ENCODE assay signal across 28 cellular contexts in genomic region chr21:36743446-36743845, GRCh38. TPM values are rescaled to one million over a fixed set of nuclear protein-coding genes. Genes with fewer than 3 reads are reported as not detected.
"Had no signal": no experiment of that assay in that cellular context is flagged by ENCODE, and none has a peak within 500 bp of the region (broad histone marks: within the 10 kb centered on the region; RNA-seq: fewer than 3 reads in every experiment).

No MANE protein-coding gene starts in this region.

- DNase-seq: activated CD4-positive, alpha-beta memory T cell treated with anti-CD3 and anti-CD28 coated beads for 36 hours; activated CD4-positive, alpha-beta T cell treated with anti-CD3 and anti-CD28 coated beads for 36 hours; activated CD4-positive, alpha-beta T cell treated with anti-CD3 and anti-CD28 coated beads, Interleukin-2, amount 10 ng/mL, durations not matched to agents 24 days and 14 days; activated CD4-positive, CD25-positive, alpha-beta regulatory T cell; activated CD4-positive, CD25-positive, alpha-beta regulatory T cell treated with anti-CD3 and anti-CD28 coated beads, Interleukin-2, amount 50 U/mL, for 72 hours; activated CD8-positive, alpha-beta memory T cell treated with anti-CD3 and anti-CD28 coated beads, Interleukin-2, amount 10 ng/mL, durations not matched to agents 7 days and 5 days; activated CD8-positive, alpha-beta memory T cell treated with anti-CD3 and anti-CD28 coated beads, Interleukin-2, amount 50 U/mL, for 4 hours; activated CD8-positive, alpha-beta T cell treated with anti-CD3 and anti-CD28 coated beads, Interleukin-2, amount 10 ng/mL, durations not matched to agents 7 days and 5 days; activated naive CD4-positive, alpha-beta T cell treated with anti-CD3 and anti-CD28 coated beads, Interleukin-2, amount 10 ng/mL, durations not matched to agents 7 days and 5 days; activated naive CD8-positive, alpha-beta T cell treated with anti-CD3 and anti-CD28 coated beads, Interleukin-2, amount 10 ng/mL, durations not matched to agents 7 days and 5 days; activated T-cell treated with anti-CD3 and anti-CD28 coated beads, Interleukin-2, amount 50 U/mL, for 1 hour; activated T-cell treated with anti-CD3 and anti-CD28 coated beads, Interleukin-2, amount 50 U/mL, for 48 hours; central memory CD4-positive, alpha-beta T cell; cerebellar nuclear complex; effector memory CD8-positive, alpha-beta T cell; erythroblast; foreskin keratinocyte; gastrocnemius medialis; glutamatergic neuron; T-helper 1 cell; T-helper 17 cell; T1000 had no signal

- H3K27ac ChIP-seq: ascending aorta, coronary artery, dorsolateral prefrontal cortex, esophagus muscularis mucosa, foreskin keratinocyte, gastrocnemius medialis had no signal

- ATAC-seq: activated CD4-positive, alpha-beta T cell treated with anti-CD3 and anti-CD28 coated beads for 36 hours; activated CD8-positive, alpha-beta memory T cell treated with anti-CD3 and anti-CD28 coated beads, Interleukin-2, amount 10 ng/mL, durations not matched to agents 7 days and 5 days; activated CD8-positive, alpha-beta T cell treated with anti-CD3 and anti-CD28 coated beads, Interleukin-2, amount 10 ng/mL, durations not matched to agents 7 days and 5 days; activated naive CD4-positive, alpha-beta T cell treated with anti-CD3 and anti-CD28 coated beads, Interleukin-2, amount 50 U/mL, for 72 hours; effector memory CD8-positive, alpha-beta T cell; foreskin keratinocyte; gastrocnemius medialis; T-helper 17 cell had no signal

- H3K4me3 ChIP-seq: ascending aorta, coronary artery, dorsolateral prefrontal cortex, esophagus muscularis mucosa, gastrocnemius medialis had no signal

- H3K36me3 ChIP-seq: ascending aorta, esophagus muscularis mucosa, gastrocnemius medialis had no signal

- H3K9me3 ChIP-seq: ascending aorta, esophagus muscularis mucosa, gastrocnemius medialis had no signal

- H3K27me3 ChIP-seq: ascending aorta, dorsolateral prefrontal cortex, gastrocnemius medialis had no signal

- H3K4me1 ChIP-seq: foreskin keratinocyte had no signal

RNA-seq across cellular contexts. Expression of gene SIM2, which starts 44.5 kb away (rescaled TPM):
- total RNA-seq: activated CD8-positive, alpha-beta memory T cell treated with anti-CD3 and anti-CD28 coated beads for 36 hours; activated CD8-positive, alpha-beta T cell treated with anti-CD3 and anti-CD28 coated beads, Interleukin-2, amount 10 ng/mL, durations not matched to agents 7 days and 5 days; activated naive CD8-positive, alpha-beta T cell treated with anti-CD3 and anti-CD28 coated beads, Interleukin-2, amount 10 ng/mL, durations not matched to agents 7 days and 5 days; ascending aorta; foreskin keratinocyte; T-helper 17 cell had no signal
- polyA plus RNA-seq: foreskin keratinocyte had no signal
